In the genomic region with DNA sequence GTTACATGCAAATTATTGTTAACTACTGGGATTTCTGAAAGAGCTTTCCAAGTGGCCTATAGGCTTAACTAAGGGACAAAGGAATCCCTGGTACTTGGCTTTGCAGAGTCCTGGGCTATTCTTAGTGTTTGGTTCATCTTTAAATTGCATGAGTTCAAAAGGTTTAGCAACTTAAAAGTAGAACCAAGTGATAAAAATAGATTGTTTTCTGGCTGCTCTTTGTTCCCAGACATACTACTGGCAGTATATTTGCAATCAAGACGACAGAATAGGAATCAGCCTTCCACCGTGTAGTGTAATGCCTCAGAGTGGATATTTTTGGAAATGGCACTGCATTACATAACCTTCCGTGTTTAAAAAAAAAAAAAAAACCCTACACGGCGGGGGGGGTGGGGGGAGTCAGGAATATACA, we compare ENCODE assay signal across 8 cellular contexts. TPM values are rescaled to one million over a fixed set of nuclear protein-coding genes. Genes with fewer than 3 reads are reported as not detected.
DNase-seq lines count a peak whose midpoint lies in the region; ATAC-seq and TF ChIP-seq lines count a peak whose summit lies in the region.

No MANE protein-coding gene starts in this region.

- no peaks in the 10 kb centered on the region for H4K20me1 ChIP-seq in KMS-11 (ENCODE audit: insufficient read depth)

- H3K79me2 ChIP-seq in KMS-11 (ENCODE audit: insufficient read depth, low read depth), result 0 out of 2 replicates have a peak, but pooled peaks cover 12% of the 10 kb centered on the region

- peak overlapping the region; percentile 81; the same call in 1 of the 2 replicates for H3K9ac ChIP-seq in KMS-11

- H3K9me3 ChIP-seq in tibial nerve, result no peaks in the 10 kb centered on the region

- no peaks in the 10 kb centered on the region for H3K27me3 ChIP-seq in KMS-11 (ENCODE audit: insufficient read depth, low read depth)
- H3K27me3 ChIP-seq in tibial nerve, result no peaks in the 10 kb centered on the region

- no peak for ATAC-seq in GM18511 (IDR thresholded peaks at IDR 0.05; ENCODE audit: unreplicated experiment)
- no peak for ATAC-seq in HG02642 (IDR thresholded peaks at IDR 0.05; ENCODE audit: poor library complexity, unreplicated experiment)
- ATAC-seq in GM18505 (IDR thresholded peaks at IDR 0.05; ENCODE audit: unreplicated experiment), result no peak

- H3K4me3 ChIP-seq in KMS-11 (IDR thresholded peaks at IDR 0.05; ENCODE audit: insufficient read depth, low read depth, low read length) (no peak overlapping the region), tibial nerve (peak overlapping the region; percentile 54 to 90 (median 79))

- H3K4me1 ChIP-seq in KMS-11 (ENCODE audit: low read depth, poor library complexity, severe bottlenecking) (peaks cover 36% of the 10 kb centered on the region), tibial nerve (peaks cover 0 to 40% (median 13%) of the 10 kb centered on the region in 4 donors)

- no peak for TF ChIP-seq POLR2A in tibial nerve (IDR thresholded peaks at IDR 0.05)
- no peak for TF ChIP-seq POLR2A in GM18505 (IDR thresholded peaks at IDR 0.05; ENCODE audit: borderline replicate concordance, extremely low read depth, insufficient read depth, insufficient read length)

- peaks cover 24% of the 10 kb centered on the region for H3K4me1 Mint-ChIP-seq in activated naive CD8-positive, alpha-beta T cell treated with anti-CD3 and anti-CD28 coated beads for 36 hours

- peak overlapping the region; percentile 79 for H3K4me3 Mint-ChIP-seq in activated naive CD8-positive, alpha-beta T cell treated with anti-CD3 and anti-CD28 coated beads for 36 hours

- H2AFZ ChIP-seq in KMS-11 (ENCODE audit: low read depth), result peak overlapping the region; percentile 69

- H3K9me3 Mint-ChIP-seq in activated naive CD8-positive, alpha-beta T cell treated with anti-CD3 and anti-CD28 coated beads for 36 hours, result no peaks in the 10 kb centered on the region

- DNase-seq in activated naive CD8-positive, alpha-beta T cell treated with anti-CD3 and anti-CD28 coated beads for 36 hours, result no peak
- DNase-seq in inferior parietal cortex (ENCODE audit: extremely low spot score), result peak; percentile 47
- DNase-seq in tibial nerve (ENCODE audit: low spot score in 2 of 2), result no peak

- WGBS in tibial nerve, 2 donors, result 1 to 6% methylated on average over 5 of the region's 5 CpGs

- no peak for TF ChIP-seq EP300 in tibial nerve (IDR thresholded peaks at IDR 0.05)

- H3K4me2 ChIP-seq in KMS-11, result peak overlapping the region; percentile 87

- peaks cover 4% of the 10 kb centered on the region for H3K36me3 Mint-ChIP-seq in activated naive CD8-positive, alpha-beta T cell treated with anti-CD3 and anti-CD28 coated beads for 36 hours

- TF ChIP-seq CTCF in C4-2B (conservative IDR thresholded peaks at IDR 0.05) (0 out of 2 replicates have a peak, but pooled peaks have one; percentile 3), KMS-11 (conservative IDR thresholded peaks at IDR 0.05; ENCODE audit: low read depth, low read length) (no peak), tibial nerve (IDR thresholded peaks at IDR 0.05) (no peak)

- H3K27ac ChIP-seq in C4-2B (no peak overlapping the region), KMS-11 (peak overlapping the region; percentile 99; the same call in 1 of the 2 replicates), tibial nerve (peak overlapping the region in 2 of 4 donors; percentile 50 to 93)

- H3K36me3 ChIP-seq in KMS-11 (ENCODE audit: insufficient read depth) (no peaks in the 10 kb centered on the region), tibial nerve (no peaks in the 10 kb centered on the region)

- no peak overlapping the region for H3K27ac Mint-ChIP-seq in activated naive CD8-positive, alpha-beta T cell treated with anti-CD3 and anti-CD28 coated beads for 36 hours

- H3K27me3 Mint-ChIP-seq in activated naive CD8-positive, alpha-beta T cell treated with anti-CD3 and anti-CD28 coated beads for 36 hours, result no peaks in the 10 kb centered on the region

RNA-seq across cellular contexts. Expression of gene NREP, which starts 1.0 kb away (rescaled TPM):
- total RNA-seq in activated naive CD8-positive, alpha-beta T cell treated with anti-CD3 and anti-CD28 coated beads for 36 hours, result 10 to 100 TPM; 14.2 to 15.7 TPM
- total RNA-seq in tibial nerve, result 10 to 100 TPM in 2 of 4 donors, 1 to 10 TPM in 2; 3.3 to 18.0 (median 11.3) TPM
